In genomic region chr1:1470626-1471388, GRCh38 we compare ENCODE assay signal across 6 cellular contexts. TPM values are rescaled to one million over a fixed set of nuclear protein-coding genes. Genes with fewer than 3 reads are reported as not detected.
DNase-seq lines count a peak whose midpoint lies in the region; ATAC-seq and TF ChIP-seq lines count a peak whose summit lies in the region.

No MANE protein-coding gene starts in this region.

- peak overlapping the region; percentile 92 for H3K4me3 Mint-ChIP-seq in activated naive CD8-positive, alpha-beta T cell treated with anti-CD3 and anti-CD28 coated beads for 36 hours

- no peaks in the 10 kb centered on the region for H3K36me3 ChIP-seq in mucosa of descending colon (ENCODE audit: low read depth)

- intact Hi-C loops in mucosa of descending colon (cut with DNase I, micrococcal nuclease), result no loop called here

- H3K4me3 ChIP-seq in Jurkat, Clone E6-1 (ENCODE audit: low read length), result peak overlapping the region; percentile 73
- peak overlapping the region; percentile 87 for H3K4me3 ChIP-seq in mucosa of descending colon

- H3K4me1 ChIP-seq in mucosa of descending colon (ENCODE audit: low read depth), result peaks cover 18% of the 10 kb centered on the region

- peak; percentile 26 for ATAC-seq in mucosa of descending colon
- ATAC-seq in GM21423 (IDR thresholded peaks at IDR 0.05; ENCODE audit: unreplicated experiment), result no peak

- peaks cover 17% of the 10 kb centered on the region for H3K4me1 Mint-ChIP-seq in activated naive CD8-positive, alpha-beta T cell treated with anti-CD3 and anti-CD28 coated beads for 36 hours

- no peaks in the 10 kb centered on the region for H3K9me3 Mint-ChIP-seq in activated naive CD8-positive, alpha-beta T cell treated with anti-CD3 and anti-CD28 coated beads for 36 hours

- TF ChIP-seq CTCF in mucosa of descending colon (IDR thresholded peaks at IDR 0.05), result no peak

- H3K27ac Mint-ChIP-seq in activated naive CD8-positive, alpha-beta T cell treated with anti-CD3 and anti-CD28 coated beads for 36 hours, result peak overlapping the region; percentile 92

- peak; percentile 8 for DNase-seq in Jurkat, Clone E6-1 (ENCODE audit: low read depth, low spot score)
- DNase-seq in activated naive CD8-positive, alpha-beta T cell treated with anti-CD3 and anti-CD28 coated beads for 36 hours, result peak; percentile 41
- DNase-seq in mucosa of descending colon, result peak in 2 of 3 donors; percentile 42 to 54
- no peak for DNase-seq in GM19240 (ENCODE audit: insufficient read length, low spot score)
- no peak for DNase-seq in GM19238 (ENCODE audit: insufficient read length, low spot score)

- no peaks in the 10 kb centered on the region for H3K9me3 ChIP-seq in mucosa of descending colon

- no peaks in the 10 kb centered on the region for H3K27me3 Mint-ChIP-seq in activated naive CD8-positive, alpha-beta T cell treated with anti-CD3 and anti-CD28 coated beads for 36 hours

- peaks cover 11% of the 10 kb centered on the region for H3K36me3 Mint-ChIP-seq in activated naive CD8-positive, alpha-beta T cell treated with anti-CD3 and anti-CD28 coated beads for 36 hours

RNA-seq across cellular contexts. Expression of gene ATAD3B, which starts 0.8 kb away (rescaled TPM):
- 28.5 TPM for polyA plus RNA-seq in Jurkat, Clone E6-1 (2012; ENCODE audit: insufficient read depth, insufficient read length)
- 10 to 100 TPM; 75.7 to 77.4 TPM for total RNA-seq in activated naive CD8-positive, alpha-beta T cell treated with anti-CD3 and anti-CD28 coated beads for 36 hours
- total RNA-seq in mucosa of descending colon, result 10 to 100 TPM; 22.8 to 30.9 (median 25.4) TPM

RNA-seq across cellular contexts. Expression of gene ATAD3C, which starts 21.3 kb away (rescaled TPM):
- not detected for polyA plus RNA-seq in Jurkat, Clone E6-1 (2012; ENCODE audit: insufficient read depth, insufficient read length)
- total RNA-seq in activated naive CD8-positive, alpha-beta T cell treated with anti-CD3 and anti-CD28 coated beads for 36 hours, result 1 to 10 TPM; 1.3 to 1.5 TPM
- 1 to 10 TPM in 1 of 3 donors, under 1 TPM in 2; 0.35 to 1.4 (median 0.55) TPM for total RNA-seq in mucosa of descending colon

RNA-seq across cellular contexts. Expression of gene VWA1, which starts 35.3 kb away (rescaled TPM):
- 1.1 TPM for polyA plus RNA-seq in Jurkat, Clone E6-1 (2012; ENCODE audit: insufficient read depth, insufficient read length)
- total RNA-seq in activated naive CD8-positive, alpha-beta T cell treated with anti-CD3 and anti-CD28 coated beads for 36 hours, result under 1 TPM; 0.25 to 0.44 TPM
- total RNA-seq in mucosa of descending colon, result 10 to 100 TPM; 38.5 to 89.4 (median 74.3) TPM

RNA-seq across cellular contexts. Expression of gene ATAD3A, which starts 41.2 kb away (rescaled TPM):
- polyA plus RNA-seq in Jurkat, Clone E6-1 (2012; ENCODE audit: insufficient read depth, insufficient read length), result 59.0 TPM
- total RNA-seq in activated naive CD8-positive, alpha-beta T cell treated with anti-CD3 and anti-CD28 coated beads for 36 hours, result 10 to 100 TPM; 87.9 to 89.2 TPM
- 10 to 100 TPM; 18.8 to 35.1 (median 20.8) TPM for total RNA-seq in mucosa of descending colon

RNA-seq across cellular contexts. Expression of gene ANKRD65, which starts 49.7 kb away (rescaled TPM):
- polyA plus RNA-seq in Jurkat, Clone E6-1 (2012; ENCODE audit: insufficient read depth, insufficient read length), result not detected
- total RNA-seq in activated naive CD8-positive, alpha-beta T cell treated with anti-CD3 and anti-CD28 coated beads for 36 hours, result not detected
- 10 to 100 TPM in 1 of 3 donors, 1 to 10 TPM in 1, under 1 TPM in 1; 0.81 to 11.3 (median 1.9) TPM for total RNA-seq in mucosa of descending colon

Comparison
In these comparisons a context has a peak if more than half of its experiments do, and no peak if none do; other contexts are left out.
1. DNase-seq: peak in Jurkat, Clone E6-1 (single experiment), activated naive CD8-positive, alpha-beta T cell treated with anti-CD3 and anti-CD28 coated beads for 36 hours (single experiment) and mucosa of descending colon (2 of 3); none in GM19240 (single experiment) and GM19238 (single experiment).
2. RNA of gene VWA1, which starts 35.3 kb away (total RNA-seq): 38.5 to 89.4 TPM in mucosa of descending colon; 0.25 to 0.44 TPM in activated naive CD8-positive, alpha-beta T cell treated with anti-CD3 and anti-CD28 coated beads for 36 hours; every median in the first group is over 10 times any median in the second.